In the genomic region with DNA sequence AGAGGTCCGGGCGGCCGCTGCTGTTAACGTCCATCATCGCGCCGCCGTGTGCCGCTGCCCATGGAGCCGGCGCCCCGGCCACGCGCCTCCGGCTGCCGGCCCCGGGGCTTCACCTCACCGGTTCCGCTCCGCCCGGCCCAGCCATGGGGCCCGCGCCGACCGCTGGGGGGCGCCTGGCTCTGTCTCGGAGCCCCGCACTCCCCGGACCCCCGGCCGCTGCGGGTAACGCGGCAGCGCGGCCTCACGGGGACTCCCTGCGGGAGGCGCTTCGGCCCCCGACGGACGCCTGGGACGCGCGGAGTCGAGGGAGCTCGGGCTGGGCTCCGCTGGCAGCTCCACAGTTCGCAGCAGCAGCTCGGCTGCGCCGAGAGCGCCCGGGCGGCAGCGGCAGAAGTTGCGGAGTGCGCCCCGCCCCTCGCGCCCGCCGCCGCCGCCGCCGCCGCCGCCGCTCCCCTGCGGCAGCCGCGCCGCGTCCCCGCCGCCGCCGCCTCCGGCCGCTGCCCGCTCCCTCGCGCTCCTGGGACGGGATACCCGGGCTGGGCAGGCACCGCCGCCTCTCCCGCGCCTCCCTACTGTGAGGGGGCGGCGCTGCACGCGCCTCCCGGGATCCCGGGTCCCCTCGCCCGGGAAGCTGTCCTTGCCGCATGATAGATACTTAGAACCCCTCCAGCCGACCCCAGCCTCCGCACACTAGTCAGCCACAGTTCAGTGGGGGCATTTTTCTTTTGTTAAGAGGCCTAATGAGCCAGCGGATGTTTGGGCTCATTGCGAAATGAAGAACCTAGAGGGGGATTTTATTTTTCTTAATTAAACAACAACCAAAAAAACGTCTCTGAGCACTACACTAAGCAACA, we compare ENCODE assay signal across 8 cellular contexts. TPM values are rescaled to one million over a fixed set of nuclear protein-coding genes. Genes with fewer than 3 reads are reported as not detected.
DNase-seq lines count a peak whose midpoint lies in the region; ATAC-seq and TF ChIP-seq lines count a peak whose summit lies in the region.

Gene HTR7 (minus strand): TSS at position 405 of the 854 bp plus-strand sequence. CDS start 368 bp downstream, at position 37.

- POLR2A ChIA-PET in AG04450 (lab: Yijun Ruan, JAX), result no interaction called here

- no peaks in the 10 kb centered on the region for H3K9me3 Mint-ChIP-seq in activated naive CD8-positive, alpha-beta T cell (ENCODE audit: low read depth)

- peak within 1 kb of the TSS; percentile 63 for H3K4me3 ChIP-seq in AG04450 (ENCODE audit: low read depth, low read length)
- peak within 1 kb of the TSS; percentile 74 for H3K4me3 ChIP-seq in left ventricle myocardium inferior
- H3K4me3 ChIP-seq in psoas muscle, result peak within 1 kb of the TSS; percentile 69

- peak within 1 kb of the TSS; percentile 88 for H3K4me3 Mint-ChIP-seq in activated naive CD8-positive, alpha-beta T cell

- CTCF ChIA-PET in AG04450 (lab: Charles Lee), result interaction anchor here (0.6 to 10.9 kb wide), 8 partner anchors 8 to 804 kb away, joined by 3 to 249 read pairs (median 4); partner anchors contain the start of gene RPP30

- peak within 1 kb of the TSS; percentile 65 for H3K27ac ChIP-seq in AG04450 (ENCODE audit: low read depth, low read length)
- peak within 1 kb of the TSS; percentile 55 for H3K27ac ChIP-seq in left ventricle myocardium inferior (replicated peaks)
- peak within 1 kb of the TSS; percentile 31 for H3K27ac ChIP-seq in psoas muscle

- peaks cover 5% of the 10 kb centered on the region for H3K27me3 ChIP-seq in AG04450 (ENCODE audit: control insufficient read depth, insufficient read depth, low read length)
- H3K27me3 ChIP-seq in left ventricle myocardium inferior (ENCODE audit: low read depth), result peaks cover 54% of the 10 kb centered on the region
- peaks cover 0 to 39% (median 2%) of the 10 kb centered on the region in 3 donors for H3K27me3 ChIP-seq in psoas muscle (ENCODE audit: insufficient read depth in 3 of 3, low read length in 2 of 3)

- H3K27me3 Mint-ChIP-seq in activated naive CD8-positive, alpha-beta T cell, result peaks cover 35% of the 10 kb centered on the region

- H3K4me1 ChIP-seq in left ventricle myocardium inferior (peaks cover 10% of the 10 kb centered on the region), psoas muscle (peaks cover 5% of the 10 kb centered on the region)

- DNase-seq in AG04450 (ENCODE audit: low read depth, low spot score), result no peak
- DNase-seq in SK-MEL-5 (ENCODE audit: low read depth, low spot score), result peak; percentile 53
- peak; percentile 65 for DNase-seq in left ventricle myocardium inferior
- peak; percentile 62 to 76 for DNase-seq in psoas muscle
- no peak for DNase-seq in amniotic stem cell (lab: John Stamatoyannopoulos, UW)

- H3K4me1 Mint-ChIP-seq in activated naive CD8-positive, alpha-beta T cell (ENCODE audit: low read depth), result peaks cover 12% of the 10 kb centered on the region

- H3K36me3 ChIP-seq in left ventricle myocardium inferior (no peaks in the 10 kb centered on the region), psoas muscle (ENCODE audit: insufficient read depth in 1 of 2, low read depth in 1 of 2) (no peaks in the 10 kb centered on the region)

- in situ Hi-C loops in SK-MEL-5 (cut with HindIII; ENCODE audit: low pct_unique_long_range_greater_than_20kb, low sequenced_read_pairs), result no loop called here

- no peaks in the 10 kb centered on the region; the same call in 1 of the 2 replicates for H3K9me3 ChIP-seq in AG04450 (ENCODE audit: control insufficient read depth, insufficient read depth, low read length)
- H3K9me3 ChIP-seq in left ventricle myocardium inferior (replicated peaks), result no peaks in the 10 kb centered on the region
- no peaks in the 10 kb centered on the region for H3K9me3 ChIP-seq in psoas muscle

- H3K27ac Mint-ChIP-seq in activated naive CD8-positive, alpha-beta T cell, result peak within 1 kb of the TSS; percentile 77

- H3K36me3 Mint-ChIP-seq in activated naive CD8-positive, alpha-beta T cell, result peaks cover 3% of the 10 kb centered on the region

- TF ChIP-seq CTCF in AG04450 (IDR thresholded peaks at IDR 0.05; ENCODE audit: low read depth, low read length), result peak; percentile 49
- peak; percentile 72 for TF ChIP-seq CTCF in left ventricle myocardium inferior (IDR thresholded peaks at IDR 0.05; ENCODE audit: borderline replicate concordance)
- peak; percentile 59 for TF ChIP-seq CTCF in psoas muscle (IDR thresholded peaks at IDR 0.05)

- ATAC-seq in GM18519 (IDR thresholded peaks at IDR 0.05; ENCODE audit: low FRiP score, unreplicated experiment) (peak; percentile 51), HG03064 (IDR thresholded peaks at IDR 0.05; ENCODE audit: low read depth, unreplicated experiment) (peak; percentile 66), psoas muscle (peak; percentile 72 to 92 (median 88))

- 1% methylated on average over 47 to 103 of the region's 105 CpGs for WGBS in psoas muscle, 3 donors

- intact Hi-C loops in left ventricle myocardium inferior (cut with micrococcal nuclease) (no loop called here), psoas muscle (cut with DNase I) (no loop called here)

RNA-seq across cellular contexts. Expression of gene HTR7, which starts in this region (rescaled TPM):
- polyA plus RNA-seq in AG04450 (2011; rRNA removed), result 1.1 TPM in 2 replicates
- 0.64 and 1.00 TPM in 2 replicates for polyA minus RNA-seq in AG04450 (2011; rRNA and poly(A)+ RNA removed)
- 1.3 and 1.6 TPM in 2 replicates for total RNA-seq in SK-MEL-5 (2014; rRNA removed; shearing (Covaris generic))
- 2.0 and 2.8 TPM in 2 replicates for polyA plus RNA-seq in SK-MEL-5 (2015; cell fraction: cytosol; rRNA removed)
- 0.65 and 0.93 TPM in 2 replicates for polyA plus RNA-seq in SK-MEL-5 (2015; cell fraction: nucleus; rRNA removed)
- total RNA-seq in left ventricle myocardium inferior, result 0.22 TPM
- 1 to 10 TPM in 1 of 4 donors, under 1 TPM in 3; 0.26 to 1.3 (median 0.59) TPM for total RNA-seq in psoas muscle
- polyA plus RNA-seq in psoas muscle, result under 1 TPM; 0.24 to 0.94 (median 0.39) TPM

Comparison
In these comparisons a context has a peak if more than half of its experiments do, and no peak if none do; other contexts are left out.
1. Peak in DNase-seq, H3K4me3 ChIP-seq and H3K27ac ChIP-seq in left ventricle myocardium inferior; RNA of the gene not detected or under 1 TPM.
2. DNase-seq: peak in SK-MEL-5 (single experiment) and psoas muscle (2 of 2); none in AG04450 (single experiment) and amniotic stem cell (single experiment).
3. Peak in every context shown above with its lines, with median percentiles within 50 percentile points of each other: H3K27ac ChIP-seq, H3K4me3 ChIP-seq, CTCF ChIP-seq and ATAC-seq.